10 cellular contexts compared by ENCODE assay signal in genomic region chr19:49333426-49334288, GRCh38. TPM values are rescaled to one million over a fixed set of nuclear protein-coding genes. Genes with fewer than 3 reads are reported as not detected.
DNase-seq lines count a peak whose midpoint lies in the region; ATAC-seq, FAIRE-seq and TF ChIP-seq lines count a peak whose summit lies in the region.
"Had no signal": no experiment of that assay in that cellular context is flagged by ENCODE, and none has a peak within 500 bp of the region (broad histone marks: within the 10 kb centered on the region; RNA-seq: fewer than 3 reads in every experiment).

No MANE protein-coding gene starts in this region.

- H3K4me3 ChIP-seq in GM12875 (ENCODE audit: low read depth, low read length) (peak overlapping the region; percentile 15), colonic mucosa (no peak overlapping the region)

- H3K27me3 ChIP-seq in colonic mucosa, result no peaks in the 10 kb centered on the region

- H3K4me1 ChIP-seq in colonic mucosa, result no peaks in the 10 kb centered on the region

- FAIRE-seq in urothelium cell line (lab: Jason Lieb, UNC), result no peak
- FAIRE-seq: endometrium had no signal

- intact Hi-C loops in colonic mucosa (cut with DNase I), result no loop called here

- no peaks in the 10 kb centered on the region for H3K9me3 ChIP-seq in colonic mucosa

- H3K36me3 ChIP-seq in colonic mucosa, result no peaks in the 10 kb centered on the region

- TF ChIP-seq CTCF in GM12875 (IDR thresholded peaks at IDR 0.05; ENCODE audit: borderline replicate concordance, insufficient read depth, low read depth, low read length), result no peak
- TF ChIP-seq CTCF in colonic mucosa (IDR thresholded peaks at IDR 0.05), result no peak

- peak overlapping the region in 1 of 2 donors; percentile 15 for H3K9ac ChIP-seq in colonic mucosa (ENCODE audit: low read depth in 2 of 2, low read length in 2 of 2)

- ATAC-seq in HG02852 (IDR thresholded peaks at IDR 0.05; ENCODE audit: unreplicated experiment), result peak; percentile 41

- H3K27ac ChIP-seq in colonic mucosa, result peak overlapping the region; percentile 50

- DNase-seq in UCSD-AML1 (lab: John Stamatoyannopoulos, UW; ENCODE audit: unreplicated experiment), result peak; percentile 68
- DNase-seq in colonic mucosa, result peak; percentile 36
- DNase-seq in stimulated activated CD4-positive, alpha-beta T cell treated with anti-CD3 and anti-CD28 coated beads, Interleukin-4, amount 100 ng/mL, for 24 hours, result peak; percentile 62
- DNase-seq in urothelium cell line (ENCODE audit: low spot score), result no peak
- no peak for DNase-seq in middle frontal gyrus (ENCODE audit: extremely low spot score, low spot score)
- DNase-seq in NCI-H128 (lab: John Stamatoyannopoulos, UW; ENCODE audit: unreplicated experiment), result no peak

RNA-seq across cellular contexts. Expression of gene CD37, which starts 1.5 kb away (rescaled TPM):
- 1 to 10 TPM; 7.4 to 8.6 TPM for total RNA-seq in colonic mucosa

RNA-seq across cellular contexts. Expression of gene SLC6A16, which starts 8.7 kb away (rescaled TPM):
- total RNA-seq in colonic mucosa, result under 1 TPM; 0.17 to 0.82 TPM

RNA-seq across cellular contexts. Expression of gene TEAD2, which starts 28.6 kb away (rescaled TPM):
- 10 to 100 TPM; 17.0 to 17.7 TPM for total RNA-seq in colonic mucosa

RNA-seq across cellular contexts. Expression of gene DKKL1, which starts 30.0 kb away (rescaled TPM):
- not detected for total RNA-seq in colonic mucosa
- total RNA-seq: temporal lobe had no signal

RNA-seq across cellular contexts. Expression of gene KASH5, which starts 54.4 kb away (rescaled TPM):
- total RNA-seq in colonic mucosa, result not detected
- total RNA-seq: temporal lobe had no signal

Comparison
In these comparisons a context has a peak if more than half of its experiments do, and no peak if none do; other contexts are left out.
1. DNase-seq: peak in UCSD-AML1 (single experiment), colonic mucosa (single experiment) and stimulated activated CD4-positive, alpha-beta T cell treated with anti-CD3 and anti-CD28 coated beads, Interleukin-4, amount 100 ng/mL, for 24 hours (single experiment); none in urothelium cell line (single experiment), middle frontal gyrus (single experiment) and NCI-H128 (single experiment).